ENCODE assay signal across 20 cellular contexts in genomic region chr13:94556646-94557045, GRCh38.
"Had no signal": no experiment of that assay in that cellular context is flagged by ENCODE, and none has a peak within 500 bp of the region (broad histone marks: within the 10 kb centered on the region; RNA-seq: fewer than 3 reads in every experiment).

No MANE protein-coding gene starts in this region.

- H3K27me3 ChIP-seq: cardiac muscle cell, dorsolateral prefrontal cortex, foreskin keratinocyte, tibial nerve had no signal

- H3K9ac ChIP-seq: parathyroid adenoma had no signal

- ATAC-seq: activated CD4-positive, alpha-beta T cell treated with anti-CD3 and anti-CD28 coated beads for 36 hours; foreskin keratinocyte; naive thymus-derived CD8-positive, alpha-beta T cell had no signal

- DNase-seq: activated CD4-positive, alpha-beta T cell treated with anti-CD3 and anti-CD28 coated beads for 36 hours; activated CD4-positive, alpha-beta T cell treated with anti-CD3 and anti-CD28 coated beads, Interleukin-2, amount 50 U/mL, for 48 hours; activated gamma-delta T cell treated with Interleukin-2 at 50 U/mL for 16 hours; activated T-cell treated with anti-CD3 and anti-CD28 coated beads for 4 hours; amygdala; dorsolateral prefrontal cortex; foreskin keratinocyte; glutamatergic neuron; kidney glomerular epithelial cell; naive thymus-derived CD8-positive, alpha-beta T cell; stimulated activated CD4-positive, alpha-beta T cell treated with anti-CD3 and anti-CD28 coated beads, Interleukin-2, amount 100 ng/mL, for 24 hours; stimulated activated naive CD4-positive, alpha-beta T cell treated with Interleukin-2 at 50 U/mL for 16 hours; substantia nigra; SW 1271; T-helper 2 cell had no signal

- H3K4me1 ChIP-seq: foreskin keratinocyte, parathyroid adenoma, tibial nerve had no signal

- H3K4me3 ChIP-seq: cardiac muscle cell, dorsolateral prefrontal cortex, tibial nerve had no signal

- H3K27ac ChIP-seq: cardiac muscle cell, dorsolateral prefrontal cortex, epithelial cell of prostate, foreskin keratinocyte, neutrophil, parathyroid adenoma, tibial nerve had no signal

- H3K9me3 ChIP-seq: neutrophil, tibial nerve had no signal

- H3K36me3 ChIP-seq: cardiac muscle cell, neutrophil, tibial nerve had no signal
